9 cellular contexts compared by ENCODE assay signal in the genomic region with DNA sequence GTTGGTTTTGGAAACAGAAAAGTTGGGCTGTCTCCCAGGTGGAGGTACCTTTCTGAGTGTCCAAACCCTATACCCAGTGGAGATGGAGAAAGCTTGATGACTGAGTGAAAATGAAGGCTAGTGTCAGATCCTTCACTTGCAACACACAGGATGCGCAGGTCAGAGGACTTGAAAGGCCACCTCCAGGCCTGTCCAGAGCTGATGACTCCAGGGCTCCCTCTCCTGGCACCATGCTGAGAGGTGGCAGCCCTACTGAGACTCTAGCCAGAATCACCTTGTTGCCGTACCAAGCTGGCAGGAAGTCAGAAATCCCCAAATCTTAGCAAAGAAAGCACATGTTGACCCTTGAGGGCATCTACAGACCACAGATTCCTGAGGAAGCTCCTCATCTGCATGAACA. TPM values are rescaled to one million over a fixed set of nuclear protein-coding genes. Genes with fewer than 3 reads are reported as not detected.
DNase-seq lines count a peak whose midpoint lies in the region; ATAC-seq and TF ChIP-seq lines count a peak whose summit lies in the region.
"Had no signal": no experiment of that assay in that cellular context is flagged by ENCODE, and none has a peak within 500 bp of the region (broad histone marks: within the 10 kb centered on the region; RNA-seq: fewer than 3 reads in every experiment).

No MANE protein-coding gene starts in this region.

- no peak overlapping the region for H3K4me2 ChIP-seq in fibroblast of lung (ENCODE audit: extremely low read depth, insufficient read depth, low read length)

- H4K20me1 ChIP-seq in fibroblast of lung (ENCODE audit: control insufficient read depth, extremely low read depth, insufficient read depth, low read length), result no peaks in the 10 kb centered on the region

- H2AFZ ChIP-seq in fibroblast of lung (ENCODE audit: low read length), result no peak overlapping the region

- H3K36me3 ChIP-seq in fibroblast of lung (ENCODE audit: control insufficient read depth, insufficient read depth, low read length), result no peaks in the 10 kb centered on the region
- no peaks in the 10 kb centered on the region for H3K36me3 ChIP-seq in upper lobe of right lung

- peak; percentile 43 for DNase-seq in stimulated activated CD4-positive, alpha-beta T cell treated with anti-CD3 and anti-CD28 coated beads, Interleukin-15, amount 100 ng/mL, for 24 hours
- no peak for DNase-seq in stimulated activated CD4-positive, alpha-beta T cell treated with anti-CD3 and anti-CD28 coated beads, Interleukin-1b, Interleukin-23, amount 100 ng/mL, for 48 hours
- DNase-seq in RPMI8226, result peak; percentile 75
- DNase-seq in fibroblast of lung (ENCODE audit: low read depth in 2 of 2), result no peak
- DNase-seq in upper lobe of right lung, result no peak
- no peak for DNase-seq in inferior parietal cortex (ENCODE audit: extremely low spot score)
- no peak for DNase-seq in NCI-H187 (lab: John Stamatoyannopoulos, UW)

- H3K27me3 ChIP-seq in fibroblast of lung (ENCODE audit: control insufficient read depth, insufficient read depth, low read length) (peaks cover 24% of the 10 kb centered on the region), upper lobe of right lung (peaks cover 27% of the 10 kb centered on the region)

- no peaks in the 10 kb centered on the region for H3K4me1 ChIP-seq in fibroblast of lung (ENCODE audit: control insufficient read depth, extremely low read depth, insufficient read depth, low read length)
- no peaks in the 10 kb centered on the region for H3K4me1 ChIP-seq in upper lobe of right lung

- peak; percentile 14 to 32 for TF ChIP-seq CTCF in fibroblast of lung (conservative IDR thresholded peaks at IDR 0.05 in 1 of 2, IDR thresholded peaks at IDR 0.05 in 1 of 2; ENCODE audit: low read depth in 1 of 2, low read length in 2 of 2)
- TF ChIP-seq CTCF in upper lobe of right lung (IDR thresholded peaks at IDR 0.05), result peak; percentile 31

- no peak overlapping the region for H3K27ac ChIP-seq in fibroblast of lung (ENCODE audit: insufficient read depth, low read length)
- no peak overlapping the region for H3K27ac ChIP-seq in upper lobe of right lung

- intact Hi-C loops in upper lobe of right lung (cut with DNase I), result no loop called here

- H3K79me2 ChIP-seq in fibroblast of lung (ENCODE audit: control insufficient read depth, insufficient read depth, low read length), result no peaks in the 10 kb centered on the region

- peak; percentile 50 for ATAC-seq in upper lobe of right lung
- ATAC-seq in GM19452 (IDR thresholded peaks at IDR 0.05; ENCODE audit: unreplicated experiment), result no peak

- H3K4me3 ChIP-seq in fibroblast of lung (replicated peaks in 1 of 4; ENCODE audit: control extremely low read depth in 1 of 4, insufficient read depth in 1 of 4, low read depth in 3 of 4, low read length in 4 of 4), result no peak overlapping the region
- no peak overlapping the region for H3K4me3 ChIP-seq in upper lobe of right lung

- no peak overlapping the region for H3K9ac ChIP-seq in fibroblast of lung (ENCODE audit: insufficient read depth, low read length)

- H3K9me3 ChIP-seq in fibroblast of lung (ENCODE audit: control insufficient read depth, insufficient read depth, low read depth, low read length) (no peaks in the 10 kb centered on the region), upper lobe of right lung (no peaks in the 10 kb centered on the region)

RNA-seq across cellular contexts. Expression of a gene that starts 16.4 kb away (rescaled TPM):
- total RNA-seq in fibroblast of lung, result not detected in 2 replicates
- polyA plus RNA-seq in fibroblast of lung, result not detected in 2 replicates
- polyA plus RNA-seq in fibroblast of lung (2012), result not detected in 2 replicates
- polyA minus RNA-seq in fibroblast of lung (ENCODE audit: low replicate concordance), result not detected in 2 replicates
- not detected for total RNA-seq in upper lobe of right lung
- total RNA-seq: subcutaneous adipose tissue had no signal

RNA-seq across cellular contexts. Expression of a gene that starts 45.4 kb away (rescaled TPM):
- total RNA-seq in fibroblast of lung (not detected in 2 replicates), upper lobe of right lung (not detected)
- polyA plus RNA-seq in fibroblast of lung, result not detected in 2 replicates
- not detected in 2 replicates for polyA plus RNA-seq in fibroblast of lung (2012)
- polyA minus RNA-seq in fibroblast of lung (ENCODE audit: low replicate concordance), result not detected in 2 replicates
- total RNA-seq: subcutaneous adipose tissue had no signal

Comparison
In these comparisons a context has a peak if more than half of its experiments do, and no peak if none do; other contexts are left out.
1. DNase-seq: peak in stimulated activated CD4-positive, alpha-beta T cell treated with anti-CD3 and anti-CD28 coated beads, Interleukin-15, amount 100 ng/mL, for 24 hours (single experiment) and RPMI8226 (single experiment); none in stimulated activated CD4-positive, alpha-beta T cell treated with anti-CD3 and anti-CD28 coated beads, Interleukin-1b, Interleukin-23, amount 100 ng/mL, for 48 hours (single experiment), fibroblast of lung (0 of 2), upper lobe of right lung (single experiment), inferior parietal cortex (single experiment) and NCI-H187 (0 of 2).